Comparison of ENCODE assay signal across 18 cellular contexts in genomic region chr19:17734146-17734545, GRCh38. TPM values are rescaled to one million over a fixed set of nuclear protein-coding genes. Genes with fewer than 3 reads are reported as not detected.
DNase-seq lines count a peak whose midpoint lies in the region; TF ChIP-seq lines count a peak whose summit lies in the region.
"Had no signal": no experiment of that assay in that cellular context is flagged by ENCODE, and none has a peak within 500 bp of the region (broad histone marks: within the 10 kb centered on the region; RNA-seq: fewer than 3 reads in every experiment).

No MANE protein-coding gene starts in this region.

- no peaks in the 10 kb centered on the region for H3K27me3 Mint-ChIP-seq in dendritic cell treated with granulocyte-macrophage colony-stimulating factor and Interleukin-4, amounts not matched to agents 40 ng/mL and 50 ng/mL, for 4 days
- H3K27me3 Mint-ChIP-seq: B cell; CD4-positive, CD25-positive, alpha-beta regulatory T cell; CD8-positive, alpha-beta memory T cell had no signal

- H3K36me3 ChIP-seq in H7 (replicated peaks; ENCODE audit: control insufficient read depth, insufficient read depth, low read length) (peaks cover 19% of the 10 kb centered on the region), osteoblast (ENCODE audit: insufficient read depth, low read length) (peaks cover 39% of the 10 kb centered on the region), esophagus muscularis mucosa (peaks cover 36 to 83% (median 76%) of the 10 kb centered on the region in 4 donors)

- TF ChIP-seq CTCF in osteoblast (IDR thresholded peaks at IDR 0.05; ENCODE audit: extremely low read depth, low read depth, low read length) (no peak), esophagus muscularis mucosa (IDR thresholded peaks at IDR 0.05) (no peak)

- intact Hi-C loops in dendritic cell treated with granulocyte-macrophage colony-stimulating factor and Interleukin-4, amounts not matched to agents 40 ng/mL and 50 ng/mL, for 4 days (cut with micrococcal nuclease), result loop anchor here (2.0 kb wide), 1 partner anchor 13 kb away; no protein-coding TSS in a partner anchor
- intact Hi-C loops in esophagus muscularis mucosa (cut with DNase I) (no loop called here), posterior cingulate gyrus (cut with DNase I) (no loop called here)

- peaks cover 99% of the 10 kb centered on the region for H3K4me1 Mint-ChIP-seq in dendritic cell treated with granulocyte-macrophage colony-stimulating factor and Interleukin-4, amounts not matched to agents 40 ng/mL and 50 ng/mL, for 4 days (ENCODE audit: low read depth)

- H3K27ac ChIP-seq in osteoblast (ENCODE audit: low read depth, low read length) (no peak overlapping the region), esophagus muscularis mucosa (replicated peaks in 1 of 4) (no peak overlapping the region)
- H3K27ac ChIP-seq: HL-60 had no signal

- TF ChIP-seq EP300 in esophagus muscularis mucosa (IDR thresholded peaks at IDR 0.05), result no peak

- WGBS in esophagus muscularis mucosa, result 93% methylated on average over 10 of the region's 16 CpGs

- H3K9me3 ChIP-seq in osteoblast (ENCODE audit: low read depth, low read length), result no peaks in the 10 kb centered on the region
- H3K9me3 ChIP-seq in esophagus muscularis mucosa, result no peaks in the 10 kb centered on the region

- H3K4me3 ChIP-seq in H7 (ENCODE audit: insufficient read depth, low read depth, low read length) (no peak overlapping the region), osteoblast (ENCODE audit: insufficient read depth, low read length) (no peak overlapping the region), esophagus muscularis mucosa (no peak overlapping the region)
- H3K4me3 ChIP-seq: BLaER1 treated with 17β-estradiol and CSF1 and Interleukin-3, amounts not matched to agents 10 nM and 100 nM; GM12878 had no signal

- no peak overlapping the region for H2AFZ ChIP-seq in osteoblast (ENCODE audit: low read length)

- no peak for TF ChIP-seq POLR2A in esophagus muscularis mucosa (IDR thresholded peaks at IDR 0.05; ENCODE audit: low read depth)

- peaks cover 45% of the 10 kb centered on the region for H3K79me2 ChIP-seq in osteoblast (ENCODE audit: insufficient read depth, low read length)

- H3K4me1 ChIP-seq in osteoblast (ENCODE audit: insufficient read depth, low read length), result no peaks in the 10 kb centered on the region
- H3K4me1 ChIP-seq in esophagus muscularis mucosa, result peaks cover 0 to 8% (median 2%) of the 10 kb centered on the region in 4 donors

- H3K27ac Mint-ChIP-seq in dendritic cell treated with granulocyte-macrophage colony-stimulating factor and Interleukin-4, amounts not matched to agents 40 ng/mL and 50 ng/mL, for 4 days, result peak overlapping the region; percentile 85
- H3K27ac Mint-ChIP-seq: B cell had no signal

- peaks cover 97% of the 10 kb centered on the region for H3K36me3 Mint-ChIP-seq in dendritic cell treated with granulocyte-macrophage colony-stimulating factor and Interleukin-4, amounts not matched to agents 40 ng/mL and 50 ng/mL, for 4 days (ENCODE audit: low read depth)

- H3K27me3 ChIP-seq in H7 (ENCODE audit: control insufficient read depth, insufficient read depth, low read length) (no peaks in the 10 kb centered on the region), osteoblast (ENCODE audit: insufficient read depth, low read length) (no peaks in the 10 kb centered on the region), esophagus muscularis mucosa (no peaks in the 10 kb centered on the region)
- H3K27me3 ChIP-seq: BLaER1 treated with 17β-estradiol and CSF1 and Interleukin-3, amounts not matched to agents 10 nM and 100 nM had no signal

- H3K4me3 Mint-ChIP-seq in dendritic cell treated with granulocyte-macrophage colony-stimulating factor and Interleukin-4, amounts not matched to agents 40 ng/mL and 50 ng/mL, for 4 days, result peak overlapping the region; percentile 83
- H3K4me3 Mint-ChIP-seq: B cell; CD4-positive, CD25-positive, alpha-beta regulatory T cell; CD8-positive, alpha-beta memory T cell had no signal

- no peak overlapping the region for H3K4me2 ChIP-seq in osteoblast (ENCODE audit: insufficient read depth, low read length)

- DNase-seq in H7, result peak; percentile 30
- DNase-seq in osteoblast (ENCODE audit: insufficient read length, low spot score, missing footprints), result peak; percentile 62
- DNase-seq in NCI-H2171 (lab: John Stamatoyannopoulos, UW), result no peak
- no peak for DNase-seq in esophagus muscularis mucosa (ENCODE audit: extremely low spot score)
- no peak for DNase-seq in posterior cingulate gyrus
- DNase-seq: CD4-positive, CD25-positive, alpha-beta regulatory T cell; CD8-positive, alpha-beta memory T cell; COR-L47; DMS 273 treated with DMSO at 0.1 percent for 48 hours; DMS53; DND-41; EL; HCEC 1CT had no signal

- peaks cover 29% of the 10 kb centered on the region for H4K20me1 ChIP-seq in osteoblast (ENCODE audit: insufficient read depth, low read length)

- H3K9me3 Mint-ChIP-seq in dendritic cell treated with granulocyte-macrophage colony-stimulating factor and Interleukin-4, amounts not matched to agents 40 ng/mL and 50 ng/mL, for 4 days, result no peaks in the 10 kb centered on the region
- H3K9me3 Mint-ChIP-seq: CD8-positive, alpha-beta memory T cell had no signal

RNA-seq across cellular contexts. Expression of gene MAP1S, which starts 14.9 kb away (rescaled TPM):
- 27.1 and 28.0 TPM in 2 replicates for total RNA-seq in H7 (2014; rRNA removed; shearing (Covaris generic))
- total RNA-seq in osteoblast (15.2 and 16.5 TPM in 2 replicates), esophagus muscularis mucosa (10 to 100 TPM; 24.1 to 50.9 (median 35.9) TPM)

RNA-seq across cellular contexts. Expression of gene FCHO1, which starts 17.1 kb away (rescaled TPM):
- total RNA-seq in H7 (2014; rRNA removed; shearing (Covaris generic)), result 21.6 and 21.7 TPM in 2 replicates
- total RNA-seq in osteoblast (0.72 TPM in 1 of 2 replicates, not detected in the other), esophagus muscularis mucosa (1 to 10 TPM; 1.6 to 2.9 (median 1.9) TPM)

RNA-seq across cellular contexts. Expression of gene UNC13A, which starts 46.0 kb away (rescaled TPM):
- 6.6 and 8.8 TPM in 2 replicates for total RNA-seq in H7 (2014; rRNA removed; shearing (Covaris generic))
- total RNA-seq in osteoblast (under 0.01 TPM in 2 replicates), esophagus muscularis mucosa (under 1 TPM; under 0.01 to 0.23 (median 0.18) TPM)
- total RNA-seq: CD4-positive, CD25-positive, alpha-beta regulatory T cell; CD8-positive, alpha-beta memory T cell had no signal

Comparison
In these comparisons a context has a peak if more than half of its experiments do, and no peak if none do; other contexts are left out.
1. DNase-seq: peak in H7 (single experiment) and osteoblast (single experiment); none in NCI-H2171 (single experiment), esophagus muscularis mucosa (single experiment) and posterior cingulate gyrus (0 of 10).